17 cellular contexts compared by ENCODE assay signal in genomic region chr14:31269599-31270195, GRCh38.
A peak's percentile ranks its signal among the peaks of the same experiment; 100 is the strongest.
DNase-seq lines count a peak whose midpoint lies in the region; ATAC-seq, FAIRE-seq and TF ChIP-seq lines count a peak whose summit lies in the region.
"Had no signal": no experiment of that assay in that cellular context is flagged by ENCODE, and none has a peak within 500 bp of the region (broad histone marks: within the 10 kb centered on the region; RNA-seq: fewer than 3 reads in every experiment).

No MANE protein-coding gene starts in this region.

- no peaks in the 10 kb centered on the region for H3K9me3 ChIP-seq in endothelial cell of umbilical vein (replicated peaks; ENCODE audit: control insufficient read depth, insufficient read depth, low read length)
- H3K9me3 ChIP-seq in mesenchymal stem cell (ENCODE audit: control insufficient read depth, low read length): no peaks in the 10 kb centered on the region
- H3K9me3 ChIP-seq in breast epithelium: peaks cover 0 to 8% of the 10 kb centered on the region in 2 donors

- TF ChIP-seq POLR2A in endothelial cell of umbilical vein (IDR thresholded peaks at IDR 0.05; ENCODE audit: low read depth, low read length) (no peak), breast epithelium (IDR thresholded peaks at IDR 0.05) (no peak)

- H3K36me3 ChIP-seq in endothelial cell of umbilical vein (ENCODE audit: control insufficient read depth in 2 of 2, extremely low read depth in 1 of 2, insufficient read depth in 2 of 2, low read length in 2 of 2) (no peaks in the 10 kb centered on the region), mesenchymal stem cell (ENCODE audit: control insufficient read depth in 1 of 2, insufficient read depth in 2 of 2, low read depth in 1 of 2, low read length in 2 of 2) (no peaks in the 10 kb centered on the region), breast epithelium (no peaks in the 10 kb centered on the region)

- H3K79me1 ChIP-seq in mesenchymal stem cell (replicated peaks; ENCODE audit: low read length, poor library complexity, severe bottlenecking): no peaks in the 10 kb centered on the region

- intact Hi-C loops in endothelial cell of umbilical vein (cut with micrococcal nuclease): loop anchor here (1.0 kb wide), 1 partner anchor 87 kb away; no protein-coding TSS in a partner anchor
- intact Hi-C loops in breast epithelium (cut with DNase I; ENCODE audit: low total_unique reads): no loop called here

- H3K4me1 ChIP-seq in endothelial cell of umbilical vein (ENCODE audit: control insufficient read depth, extremely low read depth, insufficient read depth, low read length): peaks cover 9% of the 10 kb centered on the region
- H3K4me1 ChIP-seq in mesenchymal stem cell (ENCODE audit: control insufficient read depth, insufficient read depth, low read depth, low read length): no peaks in the 10 kb centered on the region
- no peaks in the 10 kb centered on the region for H3K4me1 ChIP-seq in breast epithelium

- no peak overlapping the region for H2BK5ac ChIP-seq in mesenchymal stem cell (ENCODE audit: low read depth, low read length, poor library complexity, severe bottlenecking)

- no peak for TF ChIP-seq CTCF in endothelial cell of umbilical vein (IDR thresholded peaks at IDR 0.05; ENCODE audit: extremely low read depth in 1 of 2, insufficient read depth in 1 of 2, low read depth in 1 of 2, low read length in 2 of 2)
- TF ChIP-seq CTCF in breast epithelium (IDR thresholded peaks at IDR 0.05): no peak

- no peak overlapping the region for H2BK15ac ChIP-seq in mesenchymal stem cell (ENCODE audit: low read depth, poor library complexity, severe bottlenecking)

- ATAC-seq in GM18517 (IDR thresholded peaks at IDR 0.05; ENCODE audit: unreplicated experiment): no peak

- H3K4me2 ChIP-seq in endothelial cell of umbilical vein (ENCODE audit: insufficient read depth, low read length): no peak overlapping the region
- no peak overlapping the region for H3K4me2 ChIP-seq in mesenchymal stem cell (ENCODE audit: low read length, poor library complexity, severe bottlenecking)

- H3K9me1 ChIP-seq in endothelial cell of umbilical vein (replicated peaks; ENCODE audit: control insufficient read depth, extremely low read depth, insufficient read depth, low read length): no peaks in the 10 kb centered on the region

- H3K4me3 ChIP-seq in endothelial cell of umbilical vein (replicated peaks in 1 of 3; ENCODE audit: insufficient read depth in 1 of 3, low read depth in 1 of 3, low read length in 3 of 3) (no peak overlapping the region), mesenchymal stem cell (ENCODE audit: insufficient read depth in 1 of 2, low read depth in 1 of 2, low read length in 2 of 2) (no peak overlapping the region), breast epithelium (no peak overlapping the region)
- H3K4me3 ChIP-seq: GM12878 had no signal

- 96% methylated on average over 4 of the region's 4 CpGs for WGBS in mesenchymal stem cell

- DNase-seq in ELR (ENCODE audit: low read depth) (peak; percentile 45), NCI-H226 (peak; percentile 2), endothelial cell of umbilical vein (ENCODE audit: low read depth, low spot score) (no peak), mesenchymal stem cell (peak; percentile 74), breast epithelium (ENCODE audit: low spot score in 2 of 2) (no peak), NCI-H2029 treated with DMSO at 0.1 percent for 48 hours (lab: John Stamatoyannopoulos, UW) (no peak)
- DNase-seq: C1 segment of cervical spinal cord, Caco-2, NCI-H1092 treated with DMSO at 0.1 percent for 48 hours, NCI-H187, NCI-H2171 treated with DMSO at 0.1 percent for 48 hours, NCI-H510A treated with DMSO at 0.1 percent for 48 hours, RPMI8226 had no signal

- H2AFZ ChIP-seq in endothelial cell of umbilical vein (ENCODE audit: low read depth, low read length) (no peak overlapping the region), mesenchymal stem cell (ENCODE audit: low read depth, low read length) (no peak overlapping the region)

- no peak overlapping the region for H3K14ac ChIP-seq in mesenchymal stem cell (ENCODE audit: low read length in 2 of 2)

- FAIRE-seq in endothelial cell of umbilical vein (lab: Jason Lieb, UNC): no peak
- FAIRE-seq: GM12878, GM18507 had no signal

- H3K18ac ChIP-seq in mesenchymal stem cell (ENCODE audit: low read depth in 1 of 2, low read length in 2 of 2): peak overlapping the region in 1 of 2 experiments; percentile 29

- H3K27ac ChIP-seq in endothelial cell of umbilical vein (ENCODE audit: insufficient read depth, low read depth, low read length) (peak overlapping the region; percentile 21), mesenchymal stem cell (ENCODE audit: low read length, poor library complexity, severe bottlenecking) (no peak overlapping the region), breast epithelium (no peak overlapping the region)
- H3K27ac ChIP-seq: HL-60 had no signal

- H2BK120ac ChIP-seq in mesenchymal stem cell (ENCODE audit: low read depth, low read length): no peak overlapping the region

- H2AK5ac ChIP-seq in mesenchymal stem cell (ENCODE audit: low read length, severe bottlenecking): no peak overlapping the region

- H3K79me2 ChIP-seq in endothelial cell of umbilical vein (ENCODE audit: control insufficient read depth, insufficient read depth, low read length): no peaks in the 10 kb centered on the region

- BruUV-seq in endothelial cell of umbilical vein (replicated peaks; lab: Mats Ljungman, UMichigan): no TSS peak

- H4K8ac ChIP-seq in mesenchymal stem cell (ENCODE audit: low read length): no peak overlapping the region

- no peaks in the 10 kb centered on the region for H3K27me3 ChIP-seq in endothelial cell of umbilical vein (ENCODE audit: control insufficient read depth in 2 of 2, insufficient read depth in 2 of 2, low read length in 2 of 2)
- H3K27me3 ChIP-seq in mesenchymal stem cell (ENCODE audit: control insufficient read depth in 1 of 2, insufficient read depth in 1 of 2, low read length in 2 of 2): no peaks in the 10 kb centered on the region
- H3K27me3 ChIP-seq in breast epithelium: no peaks in the 10 kb centered on the region

- no peaks in the 10 kb centered on the region for H4K20me1 ChIP-seq in endothelial cell of umbilical vein (replicated peaks; ENCODE audit: control insufficient read depth, extremely low read depth, insufficient read depth, low read length)

- no peak overlapping the region for H3K23ac ChIP-seq in mesenchymal stem cell (ENCODE audit: low read length in 2 of 2)

- H4K91ac ChIP-seq in mesenchymal stem cell (ENCODE audit: low read length): no peak overlapping the region

- CTCF ChIA-PET in endothelial cell of umbilical vein (lab: Charles Lee): no interaction called here

- dilution Hi-C loops in endothelial cell of umbilical vein (cut with MboI; ENCODE audit: extremely low pct_ligation_motif_present, low sequenced_read_pairs): no loop called here

- POLR2A ChIA-PET in endothelial cell of umbilical vein (lab: Charles Lee): no interaction called here

- no peak overlapping the region for H3K4ac ChIP-seq in mesenchymal stem cell (ENCODE audit: low read depth in 1 of 2, low read length in 2 of 2)

- no peak overlapping the region for H2BK12ac ChIP-seq in mesenchymal stem cell (ENCODE audit: low read length in 2 of 2)

- no peak overlapping the region for H3K9ac ChIP-seq in endothelial cell of umbilical vein (replicated peaks; ENCODE audit: extremely low read depth, insufficient read depth, low read length)
- no peak overlapping the region for H3K9ac ChIP-seq in mesenchymal stem cell (ENCODE audit: low read length)

TF ChIP-seq in endothelial cell of umbilical vein, 7 proteins besides CTCF, POLR2A, EP300 and RAD21:
- TF ChIP-seq FOS (IDR thresholded peaks at IDR 0.05; ENCODE audit: borderline replicate concordance, insufficient read depth, low read length): no peak
- TF ChIP-seq MYC (IDR thresholded peaks at IDR 0.05; ENCODE audit: low read depth, low read length): no peak
- TF ChIP-seq EZH2 (IDR thresholded peaks at IDR 0.05; ENCODE audit: borderline replicate concordance, low read depth, low read length, severe bottlenecking): no peak
- no peak for TF ChIP-seq JUN (IDR thresholded peaks at IDR 0.05; ENCODE audit: borderline replicate concordance, insufficient read depth, insufficient read length, low read depth)
- TF ChIP-seq GATA2 (IDR thresholded peaks at IDR 0.05; ENCODE audit: insufficient read depth, insufficient read length, low read depth, low read length): no peak
- no peak for TF ChIP-seq MAX (IDR thresholded peaks at IDR 0.05; ENCODE audit: insufficient read depth, insufficient read length)

Comparison
In these comparisons a context has a peak if more than half of its experiments do, and no peak if none do; other contexts are left out.
1. DNase-seq: peak in ELR (single experiment), NCI-H226 (single experiment) and mesenchymal stem cell (single experiment); none in endothelial cell of umbilical vein (single experiment), breast epithelium (0 of 2) and NCI-H2029 treated with DMSO at 0.1 percent for 48 hours (single experiment).